8 cellular contexts compared by ENCODE assay signal in the genomic region with DNA sequence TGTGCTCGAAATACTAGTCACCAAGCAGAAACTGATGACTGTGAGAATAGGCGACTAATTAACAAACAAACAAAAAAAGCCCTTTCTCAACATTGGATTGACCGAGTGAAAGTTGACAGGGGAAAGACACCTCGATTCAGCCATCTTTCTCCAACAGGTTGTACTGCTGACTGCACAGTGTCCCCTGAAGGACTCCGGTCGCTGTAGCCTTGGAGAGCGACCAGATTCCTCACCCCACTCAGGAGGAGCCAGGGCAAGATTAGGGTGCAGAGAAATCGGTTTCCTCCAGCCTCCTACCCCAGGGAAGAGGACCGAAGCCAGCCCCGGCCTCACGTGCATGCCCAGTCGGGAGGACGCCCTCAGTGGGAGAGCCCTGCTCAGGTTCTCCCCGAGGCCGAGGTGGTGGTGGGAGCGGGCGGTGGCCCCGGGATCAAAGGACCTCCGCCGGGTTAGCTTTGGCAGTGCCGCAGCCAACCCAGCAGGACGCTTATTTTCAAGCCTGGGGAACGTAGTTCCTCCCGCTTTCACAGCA. TPM values are rescaled to one million over a fixed set of nuclear protein-coding genes. Genes with fewer than 3 reads are reported as not detected.
DNase-seq lines count a peak whose midpoint lies in the region; ATAC-seq and TF ChIP-seq lines count a peak whose summit lies in the region.

No MANE protein-coding gene starts in this region.

- intact Hi-C loops in A673 (cut with micrococcal nuclease; ENCODE audit: unreplicated experiment) (loop anchor here (5.0 to 10.0 kb wide), 2 partner anchors 108 to 295 kb away; no protein-coding TSS in a partner anchor), adrenal gland (cut with DNase I) (no loop called here), prostate gland (cut with DNase I) (loop anchor here (5.0 kb wide), 1 partner anchor 118 kb away; a partner anchor contains a TSS)

- POLR2A ChIA-PET in A673 (lab: Charles Lee; ENCODE audit: low non-redundant PET), result no interaction called here

- H3K9me3 ChIP-seq in A673 (ENCODE audit: low read depth, low read length, poor library complexity, severe bottlenecking), result no peaks in the 10 kb centered on the region
- no peaks in the 10 kb centered on the region for H3K9me3 ChIP-seq in adrenal gland (replicated peaks in 1 of 3)
- H3K9me3 ChIP-seq in right atrium auricular region, result no peaks in the 10 kb centered on the region
- H3K9me3 ChIP-seq in prostate gland, result no peaks in the 10 kb centered on the region

- 1 to 3% (median 2%) methylated on average over 8 to 24 of the region's 24 CpGs for WGBS in adrenal gland, 4 donors
- under 1% methylated on average over 24 of the region's 24 CpGs for WGBS in prostate gland

- ATAC-seq in GM18520 (IDR thresholded peaks at IDR 0.05; ENCODE audit: unreplicated experiment) (peak; percentile 1), HG03045 (IDR thresholded peaks at IDR 0.05; ENCODE audit: unreplicated experiment) (peak; percentile 11)

- TF ChIP-seq POLR2A in adrenal gland (IDR thresholded peaks at IDR 0.05), result no peak
- no peak for TF ChIP-seq POLR2A in prostate gland (IDR thresholded peaks at IDR 0.05)

- BruUV-seq in A673 (replicated peaks; lab: Mats Ljungman, UMichigan), result no TSS peak

- peak overlapping the region; percentile 94 for H3K27ac ChIP-seq in A673 (ENCODE audit: low read depth, low read length, poor library complexity, severe bottlenecking)
- H3K27ac ChIP-seq in adrenal gland, result peak overlapping the region; percentile 70 to 99 (median 98)
- peak overlapping the region; percentile 97 to 98 for H3K27ac ChIP-seq in right atrium auricular region
- H3K27ac ChIP-seq in prostate gland, result peak overlapping the region; percentile 96 to 97

- H3K4me1 ChIP-seq in A673 (ENCODE audit: insufficient read depth, low read length, poor library complexity, severe bottlenecking) (peaks cover 7% of the 10 kb centered on the region), adrenal gland (replicated peaks in 1 of 2) (peaks cover 12 to 18% of the 10 kb centered on the region in 2 donors), right atrium auricular region (peaks cover 0 to 17% of the 10 kb centered on the region in 2 donors), prostate gland (replicated peaks) (no peaks in the 10 kb centered on the region)

- TF ChIP-seq CTCF in A673 (conservative IDR thresholded peaks at IDR 0.05; ENCODE audit: low read depth, low read length), result no peak
- no peak for TF ChIP-seq CTCF in adrenal gland (IDR thresholded peaks at IDR 0.05)
- no peak for TF ChIP-seq CTCF in right atrium auricular region (IDR thresholded peaks at IDR 0.05)
- peak in 1 of 4 experiments; percentile 10 for TF ChIP-seq CTCF in prostate gland (IDR thresholded peaks at IDR 0.05)

- H3K27me3 ChIP-seq in A673 (replicated peaks; ENCODE audit: insufficient read depth, low read depth, low read length, poor library complexity) (no peaks in the 10 kb centered on the region), adrenal gland (no peaks in the 10 kb centered on the region), right atrium auricular region (no peaks in the 10 kb centered on the region), prostate gland (replicated peaks; ENCODE audit: insufficient read depth) (no peaks in the 10 kb centered on the region)

- DNase-seq in A673 (ENCODE audit: low spot score), result no peak
- peak; percentile 7 for DNase-seq in NCI-H748 treated with DMSO at 0.1 percent for 48 hours (lab: John Stamatoyannopoulos, UW)
- DNase-seq in adrenal gland, result peak in 6 of 7 donors; percentile 48 to 69 (median 56)
- DNase-seq in right atrium auricular region (ENCODE audit: low spot score), result no peak
- peak; percentile 52 for DNase-seq in prostate gland (ENCODE audit: low spot score)
- DNase-seq in cerebellar nuclear complex (lab: John Stamatoyannopoulos, UW), result no peak

- no peaks in the 10 kb centered on the region for H3K36me3 ChIP-seq in A673 (ENCODE audit: insufficient read depth, low read length, poor library complexity, severe bottlenecking)
- no peaks in the 10 kb centered on the region for H3K36me3 ChIP-seq in adrenal gland (replicated peaks in 1 of 2)
- H3K36me3 ChIP-seq in right atrium auricular region, result no peaks in the 10 kb centered on the region
- H3K36me3 ChIP-seq in prostate gland, result no peaks in the 10 kb centered on the region

- CTCF ChIA-PET in A673 (lab: Charles Lee), result no interaction called here

- peak overlapping the region; percentile 78 for H3K4me3 ChIP-seq in A673 (ENCODE audit: low read depth, low read length, poor library complexity, severe bottlenecking)
- peak overlapping the region; percentile 19 to 95 (median 74) for H3K4me3 ChIP-seq in adrenal gland
- peak overlapping the region; percentile 86 to 89 for H3K4me3 ChIP-seq in right atrium auricular region
- H3K4me3 ChIP-seq in prostate gland, result peak overlapping the region; percentile 74 to 83

RNA-seq across cellular contexts. Expression of a gene that starts 1.1 kb away (rescaled TPM):
- total RNA-seq in A673 (2021), result 41.0 and 44.5 TPM in 2 replicates
- 10 to 100 TPM; 10.6 to 28.1 (median 23.8) TPM for total RNA-seq in adrenal gland
- polyA plus RNA-seq in adrenal gland, result 10 to 100 TPM in 1 of 3 donors, 1 to 10 TPM in 2; 5.9 to 38.1 (median 9.7) TPM
- total RNA-seq in right atrium auricular region, result 1 to 10 TPM; 7.5 to 7.8 TPM
- total RNA-seq in prostate gland, result 10 to 100 TPM; 16.5 to 34.5 TPM

Comparison
In these comparisons a context has a peak if more than half of its experiments do, and no peak if none do; other contexts are left out.
1. DNase-seq: peak in NCI-H748 treated with DMSO at 0.1 percent for 48 hours (single experiment), adrenal gland (6 of 7) and prostate gland (single experiment); none in A673 (single experiment), right atrium auricular region (single experiment) and cerebellar nuclear complex (0 of 2).
2. intact Hi-C loops: an anchor here in A673 (5.0 to 10.0 kb wide) and prostate gland (5.0 kb wide); none called in adrenal gland.
3. Peak in every context shown above with its lines, with median percentiles within 50 percentile points of each other: H3K27ac ChIP-seq and H3K4me3 ChIP-seq.